Comparison of ENCODE assay signal across 23 cellular contexts in the genomic region with DNA sequence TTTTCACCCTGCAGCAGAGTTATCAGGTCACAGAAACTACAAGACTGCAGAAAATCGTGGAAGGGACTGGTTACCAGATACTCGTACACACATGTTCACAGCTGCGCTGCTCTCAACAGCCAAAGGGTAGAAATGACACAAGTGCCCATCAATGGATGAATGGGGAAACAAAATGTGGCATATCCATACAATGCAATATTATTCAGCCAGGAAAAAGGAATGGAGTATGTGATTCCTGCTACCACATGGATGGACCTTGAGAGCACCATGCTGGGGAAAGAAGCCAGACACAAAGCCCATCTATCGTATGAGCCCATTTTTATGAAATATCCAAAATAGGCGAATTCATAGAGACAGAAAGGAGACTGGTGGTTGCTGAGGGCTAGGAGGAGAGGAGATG. TPM values are rescaled to one million over a fixed set of nuclear protein-coding genes. Genes with fewer than 3 reads are reported as not detected.
"Had no signal": no experiment of that assay in that cellular context is flagged by ENCODE, and none has a peak within 500 bp of the region (broad histone marks: within the 10 kb centered on the region; RNA-seq: fewer than 3 reads in every experiment).

No MANE protein-coding gene starts in this region.

- ATAC-seq: HepG2 had no signal

- DNase-seq: IMR-90, MV-4-11, NCI-H1048, NCI-H1105, NCI-H1417, NCI-H1436 treated with DMSO at 0.1 percent for 48 hours, NCI-H1694, NCI-H187 treated with DMSO at 0.1 percent for 48 hours, NCI-H2029 treated with DMSO at 0.1 percent for 48 hours, NCI-H2171 treated with DMSO at 0.1 percent for 48 hours, NCI-H69, NCI-H774, Right ventricle myocardium superior, RPMI8226, SIG-M5 had no signal

- H3K4me1 ChIP-seq: SJSA1 had no signal

- H3K27me3 ChIP-seq: SJSA1 had no signal

- H3K27ac ChIP-seq: KMS-11, SJSA1, SK-N-MC had no signal

- FAIRE-seq: HepG2, RCC 7860 had no signal

- H3K9ac ChIP-seq: KMS-11 had no signal

- H3K4me3 ChIP-seq: SJSA1, SK-N-MC had no signal

- H3K36me3 ChIP-seq: SJSA1 had no signal

- H3K4me2 ChIP-seq: KMS-11 had no signal

RNA-seq across cellular contexts. Expression of a gene that starts 1.7 kb away (rescaled TPM):
- total RNA-seq: HepG2, HT1080, IMR-90, LHCN-M2, MCF 10A, Right ventricle myocardium superior had no signal
- polyA plus RNA-seq: IMR-90 had no signal
